Comparison of ENCODE assay signal across 29 cellular contexts in the genomic region with DNA sequence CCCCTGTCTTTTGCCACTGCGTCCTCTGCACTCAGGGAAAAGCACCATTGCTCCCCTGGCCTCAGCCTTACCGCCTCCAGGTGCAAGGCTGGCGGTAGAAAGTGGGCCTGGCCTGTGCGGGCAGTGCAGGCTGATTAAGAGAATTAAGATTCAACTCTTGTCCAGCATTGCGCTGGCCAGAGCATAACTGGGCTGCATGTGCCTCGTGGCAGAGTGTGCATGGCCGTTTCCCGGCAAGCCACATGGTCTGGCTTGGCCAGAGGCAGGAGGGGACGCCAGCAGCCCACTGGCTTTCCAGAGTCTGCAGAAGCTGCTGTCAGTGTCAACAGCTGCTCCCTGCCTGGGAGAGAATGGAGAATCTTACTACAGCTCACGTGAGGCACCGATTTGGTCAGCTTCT. TPM values are rescaled to one million over a fixed set of nuclear protein-coding genes. Genes with fewer than 3 reads are reported as not detected.
"Had no signal": no experiment of that assay in that cellular context is flagged by ENCODE, and none has a peak within 500 bp of the region (broad histone marks: within the 10 kb centered on the region; RNA-seq: fewer than 3 reads in every experiment).

No MANE protein-coding gene starts in this region.

- H3K4me1 ChIP-seq: breast epithelium, left lung, lower lobe of right lung, prostate gland, transverse colon had no signal

- H3K36me3 ChIP-seq: breast epithelium, heart right ventricle, left lung, lower lobe of right lung, neutrophil, prostate gland, transverse colon, WERI-Rb-1 had no signal

- H3K9me3 ChIP-seq: lower lobe of right lung, mucosa of descending colon, neutrophil, prostate gland, testis, transverse colon had no signal

- H3K4me3 ChIP-seq: breast epithelium, heart right ventricle, left lung, lower lobe of right lung, mucosa of descending colon, prostate gland, transverse colon had no signal

- H3K4me3 Mint-ChIP-seq: activated CD4-positive, alpha-beta memory T cell treated with anti-CD3 and anti-CD28 coated beads for 36 hours; activated naive CD4-positive, alpha-beta T cell treated with anti-CD3 and anti-CD28 coated beads, Interleukin-2, amount 50 U/mL, for 24 hours; activated naive CD8-positive, alpha-beta T cell treated with anti-CD3 and anti-CD28 coated beads, Interleukin-2, amount 50 U/mL, for 24 hours; activated T-cell treated with anti-CD3 and anti-CD28 coated beads, Interleukin-2, amount 50 U/mL, for 4 hours; activated T-helper 17 cell treated with anti-CD3 and anti-CD28 coated beads, Interleukin-2, amount 50 U/mL, for 72 hours; nephron; T-helper 1 cell treated with Interleukin-12 subunit alpha and Interleukin-12 subunit beta and Interleukin-4 antibody, amounts not matched to agents 30 μg/mL and 1 μg/mL, for 36 hours had no signal

- H3K27ac ChIP-seq: breast epithelium, heart right ventricle, left lung, lower lobe of right lung, neutrophil, prostate gland, testis, transverse colon, WERI-Rb-1 had no signal

- H3K36me3 Mint-ChIP-seq: activated naive CD4-positive, alpha-beta T cell treated with anti-CD3 and anti-CD28 coated beads, Interleukin-2, amount 50 U/mL, for 24 hours had no signal

- H3K4me1 Mint-ChIP-seq: activated naive CD4-positive, alpha-beta T cell treated with anti-CD3 and anti-CD28 coated beads, Interleukin-2, amount 50 U/mL, for 24 hours; activated naive CD8-positive, alpha-beta T cell treated with anti-CD3 and anti-CD28 coated beads, Interleukin-2, amount 50 U/mL, for 24 hours; activated T-helper 17 cell treated with anti-CD3 and anti-CD28 coated beads, Interleukin-2, amount 50 U/mL, for 72 hours had no signal

- H3K27ac Mint-ChIP-seq: activated CD4-positive, alpha-beta memory T cell treated with anti-CD3 and anti-CD28 coated beads for 36 hours; activated naive CD4-positive, alpha-beta T cell treated with anti-CD3 and anti-CD28 coated beads, Interleukin-2, amount 50 U/mL, for 24 hours; activated naive CD8-positive, alpha-beta T cell treated with anti-CD3 and anti-CD28 coated beads, Interleukin-2, amount 50 U/mL, for 24 hours; activated T-helper 17 cell treated with anti-CD3 and anti-CD28 coated beads, Interleukin-2, amount 50 U/mL, for 72 hours; nephron; T-helper 1 cell treated with Interleukin-12 subunit alpha and Interleukin-12 subunit beta and Interleukin-4 antibody, amounts not matched to agents 30 μg/mL and 1 μg/mL, for 36 hours had no signal

- DNase-seq: activated CD4-positive, alpha-beta memory T cell treated with anti-CD3 and anti-CD28 coated beads for 36 hours; activated CD4-positive, alpha-beta T cell treated with anti-CD3 and anti-CD28 coated beads for 48 hours; activated CD8-positive, alpha-beta memory T cell treated with anti-CD3 and anti-CD28 coated beads, Interleukin-2, amount 50 U/mL, for 48 hours; activated gamma-delta T cell treated with Interleukin-2 at 50 U/mL for 16 hours; activated naive CD8-positive, alpha-beta T cell treated with anti-CD3 and anti-CD28 coated beads, Interleukin-2, amount 50 U/mL, for 24 hours; activated T-cell treated with anti-CD3 and anti-CD28 coated beads, Interleukin-2, amount 50 U/mL, for 4 hours; central memory CD4-positive, alpha-beta T cell; foreskin fibroblast; heart right ventricle; kidney glomerular epithelial cell; left lung; lower lobe of right lung; mesendoderm; mucosa of descending colon; stimulated activated CD4-positive, alpha-beta T cell treated with anti-CD3 and anti-CD28 coated beads, Interleukin-2, amount 100 ng/mL, for 48 hours; stimulated activated naive CD8-positive, alpha-beta T cell treated with anti-CD3 and anti-CD28 coated beads, Interleukin-15, Interleukin-2, amounts not matched to agents 100 U/mL and 50 U/mL, for 24 hours; T-helper 9 cell; testis; transverse colon; WERI-Rb-1 had no signal

RNA-seq across cellular contexts. Expression of gene NTSR2, which starts 12.3 kb away (rescaled TPM):
- total RNA-seq: activated CD4-positive, alpha-beta memory T cell treated with anti-CD3 and anti-CD28 coated beads for 36 hours; activated T-cell treated with anti-CD3 and anti-CD28 coated beads, Interleukin-2, amount 50 U/mL, for 4 hours; activated T-helper 17 cell treated with anti-CD3 and anti-CD28 coated beads, Interleukin-2, amount 50 U/mL, for 72 hours; esophagus mucosa; left lung; lower lobe of right lung; mucosa of descending colon; osteocyte; transverse colon had no signal
